22 cellular contexts compared by ENCODE assay signal in genomic region chr3:179739816-179740594, GRCh38.
"Had no signal": no experiment of that assay in that cellular context is flagged by ENCODE, and none has a peak within 500 bp of the region (broad histone marks: within the 10 kb centered on the region; RNA-seq: fewer than 3 reads in every experiment).

No MANE protein-coding gene starts in this region.

- H3K27ac ChIP-seq: body of pancreas, SK-N-MC had no signal

- H3K4me1 ChIP-seq: body of pancreas had no signal

- H3K36me3 Mint-ChIP-seq: natural killer cell treated with Interleukin-12 subunit alpha and Interleukin-12 subunit beta and Interleukin-15 and Interleukin-18, amount 100 ng/mL, for 72 hours had no signal

- H3K27ac Mint-ChIP-seq: activated CD4-positive, alpha-beta memory T cell treated with anti-CD3 and anti-CD28 coated beads for 36 hours; activated CD4-positive, alpha-beta T cell treated with anti-CD3 and anti-CD28 coated beads for 36 hours; activated naive CD8-positive, alpha-beta T cell treated with anti-CD3 and anti-CD28 coated beads for 36 hours; natural killer cell treated with Interleukin-12 subunit alpha and Interleukin-12 subunit beta and Interleukin-15 and Interleukin-18, amount 100 ng/mL, for 72 hours; progenitor cell of endocrine pancreas; type B pancreatic cell had no signal

- H3K4me3 ChIP-seq: body of pancreas, SK-N-MC had no signal

- H3K27me3 Mint-ChIP-seq: activated CD4-positive, alpha-beta memory T cell treated with anti-CD3 and anti-CD28 coated beads for 36 hours; activated CD4-positive, alpha-beta T cell treated with anti-CD3 and anti-CD28 coated beads for 36 hours; activated naive CD8-positive, alpha-beta T cell treated with anti-CD3 and anti-CD28 coated beads for 36 hours; natural killer cell treated with Interleukin-12 subunit alpha and Interleukin-12 subunit beta and Interleukin-15 and Interleukin-18, amount 100 ng/mL, for 72 hours; progenitor cell of endocrine pancreas; type B pancreatic cell had no signal

- DNase-seq: activated CD4-positive, alpha-beta memory T cell treated with anti-CD3 and anti-CD28 coated beads for 36 hours; activated CD4-positive, alpha-beta T cell treated with anti-CD3 and anti-CD28 coated beads for 36 hours; activated gamma-delta T cell; activated naive CD8-positive, alpha-beta T cell treated with anti-CD3 and anti-CD28 coated beads for 36 hours; activated T-cell treated with anti-CD3 and anti-CD28 coated beads, Interleukin-2, amount 50 U/mL, for 48 hours; amygdala; body of pancreas; caudate nucleus; effector memory CD4-positive, alpha-beta T cell; mesenchymal stem cell; nucleus accumbens; right cardiac atrium; small intestine; stimulated activated CD4-positive, alpha-beta T cell treated with anti-CD3 and anti-CD28 coated beads, Interleukin-4, amount 100 ng/mL, for 4 hours; stimulated activated CD8-positive, alpha-beta memory T cell treated with anti-CD3 and anti-CD28 coated beads, Interleukin-4, amount 100 ng/mL, for 48 hours; stimulated activated naive CD8-positive, alpha-beta T cell treated with anti-CD3 and anti-CD28 coated beads, Interleukin-15, Interleukin-2, amounts not matched to agents 100 U/mL and 50 U/mL, for 24 hours; T-helper 1 cell; T1000 had no signal

- ATAC-seq: activated CD4-positive, alpha-beta T cell treated with anti-CD3 and anti-CD28 coated beads for 36 hours; body of pancreas; stimulated activated naive CD8-positive, alpha-beta T cell treated with anti-CD3 and anti-CD28 coated beads, Interleukin-15, Interleukin-2, amounts not matched to agents 100 U/mL and 50 U/mL, for 24 hours had no signal

- H3K27me3 ChIP-seq: body of pancreas had no signal

- H3K4me3 Mint-ChIP-seq: activated CD4-positive, alpha-beta memory T cell treated with anti-CD3 and anti-CD28 coated beads for 36 hours; activated CD4-positive, alpha-beta T cell treated with anti-CD3 and anti-CD28 coated beads for 36 hours; activated naive CD8-positive, alpha-beta T cell treated with anti-CD3 and anti-CD28 coated beads for 36 hours; natural killer cell treated with Interleukin-12 subunit alpha and Interleukin-12 subunit beta and Interleukin-15 and Interleukin-18, amount 100 ng/mL, for 72 hours; type B pancreatic cell had no signal

- H3K9me3 ChIP-seq: body of pancreas had no signal

- H3K9me3 Mint-ChIP-seq: activated CD4-positive, alpha-beta memory T cell treated with anti-CD3 and anti-CD28 coated beads for 36 hours; activated naive CD8-positive, alpha-beta T cell treated with anti-CD3 and anti-CD28 coated beads for 36 hours; natural killer cell treated with Interleukin-12 subunit alpha and Interleukin-12 subunit beta and Interleukin-15 and Interleukin-18, amount 100 ng/mL, for 72 hours; type B pancreatic cell had no signal
